1 cellular context compared by ENCODE assay signal in the genomic region with DNA sequence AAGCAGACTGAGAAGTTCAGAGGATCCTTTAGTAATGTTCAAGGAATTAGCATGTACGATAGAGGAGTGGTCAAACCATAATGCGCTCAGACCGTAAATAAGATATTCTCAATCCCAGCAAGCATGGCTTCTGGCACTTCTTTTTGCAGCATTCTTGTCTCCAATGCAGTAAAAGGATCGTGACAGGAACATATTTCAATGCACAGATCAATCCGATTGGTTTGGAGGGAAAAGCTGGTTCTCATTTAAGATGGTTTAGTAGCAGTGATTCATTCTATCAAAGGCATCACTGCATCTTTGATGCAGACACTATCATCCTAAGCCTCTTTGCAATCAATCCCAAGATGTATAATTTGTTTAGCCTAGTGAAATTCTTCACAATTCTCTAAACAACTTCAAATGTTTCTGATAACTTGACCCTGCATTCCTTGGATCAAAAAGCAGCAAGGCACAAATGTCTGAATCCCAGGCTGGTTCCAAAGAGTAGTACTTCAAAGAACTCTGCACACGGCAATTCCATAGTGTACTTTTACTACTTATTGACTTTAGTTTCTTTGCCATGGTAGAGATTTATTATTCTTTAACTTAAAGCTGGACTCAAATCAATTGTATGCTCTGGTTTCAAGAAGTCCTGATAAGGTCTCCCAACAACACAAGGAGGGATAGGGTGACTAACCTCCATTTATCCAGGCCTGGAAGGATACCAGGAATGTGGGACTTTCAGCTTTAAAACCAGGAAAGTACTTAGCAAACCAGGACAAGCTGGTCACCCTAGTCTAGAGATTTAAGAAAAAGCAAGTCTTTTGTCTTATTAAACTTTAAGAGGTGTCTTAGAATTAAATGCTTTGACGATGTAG.
TF ChIP-seq lines count a peak whose summit lies in the region.

No MANE protein-coding gene starts in this region.

TF ChIP-seq in SK-N-SH, 30 proteins besides CTCF, POLR2A, EP300 and RAD21 (continued from another document):
- TF ChIP-seq, protein P1, sequence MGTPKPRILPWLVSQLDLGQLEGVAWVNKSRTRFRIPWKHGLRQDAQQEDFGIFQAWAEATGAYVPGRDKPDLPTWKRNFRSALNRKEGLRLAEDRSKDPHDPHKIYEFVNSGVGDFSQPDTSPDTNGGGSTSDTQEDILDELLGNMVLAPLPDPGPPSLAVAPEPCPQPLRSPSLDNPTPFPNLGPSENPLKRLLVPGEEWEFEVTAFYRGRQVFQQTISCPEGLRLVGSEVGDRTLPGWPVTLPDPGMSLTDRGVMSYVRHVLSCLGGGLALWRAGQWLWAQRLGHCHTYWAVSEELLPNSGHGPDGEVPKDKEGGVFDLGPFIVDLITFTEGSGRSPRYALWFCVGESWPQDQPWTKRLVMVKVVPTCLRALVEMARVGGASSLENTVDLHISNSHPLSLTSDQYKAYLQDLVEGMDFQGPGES (IDR thresholded peaks at IDR 0.05; ENCODE audit: low read depth, low read length), result no peak
- TF ChIP-seq NRF1 (IDR thresholded peaks at IDR 0.05; ENCODE audit: low read depth, low read length), result no peak
- TF ChIP-seq JUND (IDR thresholded peaks at IDR 0.05), result no peak
- TF ChIP-seq, protein P2, sequence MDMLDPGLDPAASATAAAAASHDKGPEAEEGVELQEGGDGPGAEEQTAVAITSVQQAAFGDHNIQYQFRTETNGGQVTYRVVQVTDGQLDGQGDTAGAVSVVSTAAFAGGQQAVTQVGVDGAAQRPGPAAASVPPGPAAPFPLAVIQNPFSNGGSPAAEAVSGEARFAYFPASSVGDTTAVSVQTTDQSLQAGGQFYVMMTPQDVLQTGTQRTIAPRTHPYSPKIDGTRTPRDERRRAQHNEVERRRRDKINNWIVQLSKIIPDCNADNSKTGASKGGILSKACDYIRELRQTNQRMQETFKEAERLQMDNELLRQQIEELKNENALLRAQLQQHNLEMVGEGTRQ (IDR thresholded peaks at IDR 0.05; ENCODE audit: borderline replicate concordance, low read depth, low read length), result no peak
- TF ChIP-seq GATA2 (CRISPR knock-in tag; IDR thresholded peaks at IDR 0.05), result no peak
- no peak for TF ChIP-seq FOXJ3 (CRISPR knock-in tag; IDR thresholded peaks at IDR 0.05)
- TF ChIP-seq, protein P3, sequence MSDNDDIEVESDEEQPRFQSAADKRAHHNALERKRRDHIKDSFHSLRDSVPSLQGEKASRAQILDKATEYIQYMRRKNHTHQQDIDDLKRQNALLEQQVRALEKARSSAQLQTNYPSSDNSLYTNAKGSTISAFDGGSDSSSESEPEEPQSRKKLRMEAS (IDR thresholded peaks at IDR 0.05; ENCODE audit: low read depth), result no peak
- TF ChIP-seq, protein P4, sequence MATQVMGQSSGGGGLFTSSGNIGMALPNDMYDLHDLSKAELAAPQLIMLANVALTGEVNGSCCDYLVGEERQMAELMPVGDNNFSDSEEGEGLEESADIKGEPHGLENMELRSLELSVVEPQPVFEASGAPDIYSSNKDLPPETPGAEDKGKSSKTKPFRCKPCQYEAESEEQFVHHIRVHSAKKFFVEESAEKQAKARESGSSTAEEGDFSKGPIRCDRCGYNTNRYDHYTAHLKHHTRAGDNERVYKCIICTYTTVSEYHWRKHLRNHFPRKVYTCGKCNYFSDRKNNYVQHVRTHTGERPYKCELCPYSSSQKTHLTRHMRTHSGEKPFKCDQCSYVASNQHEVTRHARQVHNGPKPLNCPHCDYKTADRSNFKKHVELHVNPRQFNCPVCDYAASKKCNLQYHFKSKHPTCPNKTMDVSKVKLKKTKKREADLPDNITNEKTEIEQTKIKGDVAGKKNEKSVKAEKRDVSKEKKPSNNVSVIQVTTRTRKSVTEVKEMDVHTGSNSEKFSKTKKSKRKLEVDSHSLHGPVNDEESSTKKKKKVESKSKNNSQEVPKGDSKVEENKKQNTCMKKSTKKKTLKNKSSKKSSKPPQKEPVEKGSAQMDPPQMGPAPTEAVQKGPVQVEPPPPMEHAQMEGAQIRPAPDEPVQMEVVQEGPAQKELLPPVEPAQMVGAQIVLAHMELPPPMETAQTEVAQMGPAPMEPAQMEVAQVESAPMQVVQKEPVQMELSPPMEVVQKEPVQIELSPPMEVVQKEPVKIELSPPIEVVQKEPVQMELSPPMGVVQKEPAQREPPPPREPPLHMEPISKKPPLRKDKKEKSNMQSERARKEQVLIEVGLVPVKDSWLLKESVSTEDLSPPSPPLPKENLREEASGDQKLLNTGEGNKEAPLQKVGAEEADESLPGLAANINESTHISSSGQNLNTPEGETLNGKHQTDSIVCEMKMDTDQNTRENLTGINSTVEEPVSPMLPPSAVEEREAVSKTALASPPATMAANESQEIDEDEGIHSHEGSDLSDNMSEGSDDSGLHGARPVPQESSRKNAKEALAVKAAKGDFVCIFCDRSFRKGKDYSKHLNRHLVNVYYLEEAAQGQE (IDR thresholded peaks at IDR 0.05; ENCODE audit: low read depth, low read length), result no peak
TF ChIP-seq in SK-N-SH: peak in this region for 0.
